8 cellular contexts compared by ENCODE assay signal in the genomic region with DNA sequence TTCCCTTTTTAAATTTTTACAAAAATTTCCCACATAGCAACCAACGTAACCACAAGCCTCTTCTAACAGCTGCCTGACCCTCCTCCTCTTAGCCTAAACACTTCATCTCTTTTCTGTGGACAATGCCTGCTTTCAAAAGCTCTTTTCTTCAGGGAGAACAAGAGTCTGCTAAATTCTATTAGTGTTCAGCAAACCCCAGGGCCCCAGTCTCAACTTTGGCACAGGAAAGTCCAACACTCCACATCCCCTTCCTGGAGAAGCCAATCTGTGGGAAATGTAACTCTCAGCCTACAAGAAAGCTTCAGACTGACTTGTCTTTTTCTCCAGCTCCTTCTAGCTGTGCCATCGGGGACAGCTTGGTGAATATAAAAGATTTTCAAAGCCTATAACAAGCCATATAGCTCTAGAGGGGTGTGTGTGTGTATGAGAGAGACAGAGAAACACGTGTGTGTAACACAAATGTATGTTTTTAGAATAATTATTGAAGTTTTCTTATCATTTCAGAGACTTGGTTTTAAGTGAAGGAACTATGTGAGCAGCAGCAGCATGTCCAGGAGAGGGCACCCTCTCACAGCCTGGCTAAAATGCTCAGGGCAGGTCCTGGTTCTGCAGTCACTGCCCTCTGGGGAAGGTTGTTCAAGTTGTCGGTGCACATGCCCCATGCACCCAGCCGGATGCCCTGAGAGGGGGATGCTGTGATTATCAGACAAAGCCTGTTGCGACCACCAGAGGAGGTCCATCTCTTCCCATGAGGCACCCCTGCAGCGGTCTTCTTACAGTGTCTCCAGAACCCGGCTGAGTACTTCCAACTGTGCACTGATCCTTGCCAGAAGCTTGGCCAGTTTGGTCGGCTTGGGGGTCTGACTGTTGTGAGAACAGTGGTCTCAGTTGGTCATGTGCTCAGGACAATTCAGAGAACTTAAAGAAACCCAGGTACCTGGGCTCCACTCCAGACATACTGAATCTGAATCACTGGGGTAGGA. TPM values are rescaled to one million over a fixed set of nuclear protein-coding genes. Genes with fewer than 3 reads are reported as not detected.
DNase-seq lines count a peak whose midpoint lies in the region; ATAC-seq and TF ChIP-seq lines count a peak whose summit lies in the region.

No MANE protein-coding gene starts in this region.

- no peak overlapping the region for H3K9ac ChIP-seq in IMR-90 (ENCODE audit: low read depth, low read length)

- no peak overlapping the region for H3K4me3 ChIP-seq in IMR-90 (ENCODE audit: insufficient read depth, low read depth, low read length)

- no peaks in the 10 kb centered on the region for H3K4me1 ChIP-seq in IMR-90 (ENCODE audit: control insufficient read depth, insufficient read depth, low read length)

- in situ Hi-C loops in IMR-90 (cut with MboI; ENCODE audit: low sequenced_read_pairs), result loop anchor here (10.0 kb wide), 1 partner anchor 299 kb away; no protein-coding TSS in a partner anchor

- ATAC-seq in CD4-positive, alpha-beta T cell (ENCODE audit: poor library complexity), result peak; percentile 63
- ATAC-seq in GM18907 (IDR thresholded peaks at IDR 0.05; ENCODE audit: unreplicated experiment), result peak; percentile 77
- ATAC-seq in IMR-90 (ENCODE audit: low read depth), result peak; percentile 96
- ATAC-seq in left colon, result peak; percentile 86
- ATAC-seq in HG02973 (IDR thresholded peaks at IDR 0.05; ENCODE audit: unreplicated experiment), result no peak

- H3K79me1 ChIP-seq in IMR-90 (ENCODE audit: low read depth in 1 of 2, low read length in 2 of 2), result no peaks in the 10 kb centered on the region

- no peak overlapping the region for H4K5ac ChIP-seq in IMR-90 (ENCODE audit: low read depth, low read length)

- H3K36me3 Mint-ChIP-seq in CD4-positive, alpha-beta T cell (ENCODE audit: low read depth), result no peaks in the 10 kb centered on the region

- no peak overlapping the region for H2AK9ac ChIP-seq in IMR-90 (replicated peaks; ENCODE audit: low read depth, low read length, poor library complexity)

- POLR2A ChIA-PET in CD4-positive, alpha-beta T cell (lab: Charles Lee), result interaction anchor here (1.4 kb wide), 1 partner anchor 232 kb away, joined by 4 read pairs; no protein-coding TSS in a partner anchor
- POLR2A ChIA-PET in IMR-90 (lab: Charles Lee; ENCODE audit: unreplicated experiment), result no interaction called here

- H2BK15ac ChIP-seq in IMR-90 (ENCODE audit: low read depth, low read length), result no peak overlapping the region

- no peaks in the 10 kb centered on the region for H3K36me3 ChIP-seq in IMR-90 (ENCODE audit: control insufficient read depth, insufficient read depth, low read length)

- H3K18ac ChIP-seq in IMR-90 (ENCODE audit: low read depth, low read length), result no peak overlapping the region

- H4K20me1 ChIP-seq in IMR-90 (ENCODE audit: insufficient read depth, low read length), result no peaks in the 10 kb centered on the region

- H3K27me3 Mint-ChIP-seq in CD4-positive, alpha-beta T cell, result no peaks in the 10 kb centered on the region

- no peak overlapping the region for H2BK5ac ChIP-seq in IMR-90 (ENCODE audit: low read depth, low read length, poor library complexity, severe bottlenecking)

- no peak overlapping the region for H4K8ac ChIP-seq in IMR-90 (ENCODE audit: low read depth in 2 of 2, low read length in 2 of 2)

- H3K4me1 Mint-ChIP-seq in CD4-positive, alpha-beta T cell (ENCODE audit: low read depth), result peaks cover 5% of the 10 kb centered on the region

- CTCF ChIA-PET in CD4-positive, alpha-beta T cell (lab: Charles Lee), result interaction anchor here (1.3 to 1.9 kb wide), 2 partner anchors 10 to 231 kb away, joined by 3 to 8 read pairs; no protein-coding TSS in a partner anchor
- CTCF ChIA-PET in IMR-90 (lab: Yijun Ruan, JAX), result interaction anchor here (0.8 to 2.0 kb wide), 6 partner anchors 9 to 554 kb away, joined by 3 to 14 read pairs (median 4); a partner anchor contains a TSS

- H3K9me1 ChIP-seq in IMR-90 (ENCODE audit: insufficient read depth, low read length), result no peaks in the 10 kb centered on the region

- peak; percentile 75 for TF ChIP-seq RAD21 in IMR-90 (IDR thresholded peaks at IDR 0.05; ENCODE audit: low read length)

- H4K91ac ChIP-seq in IMR-90 (ENCODE audit: insufficient read depth, low read depth, low read length), result no peak overlapping the region

- intact Hi-C loops in CD4-positive, alpha-beta T cell (cut with DNase I, micrococcal nuclease), result loop anchor here (1.0 to 2.0 kb wide), 3 partner anchors 231 to 307 kb away; no protein-coding TSS in a partner anchor
- intact Hi-C loops in IMR-90 (cut with micrococcal nuclease) (loop anchor here (1.0 to 5.0 kb wide), 3 partner anchors 231 to 556 kb away; a partner anchor contains a TSS), left colon (cut with DNase I, micrococcal nuclease) (no loop called here)

- BruUV-seq in IMR-90 (replicated peaks; lab: Mats Ljungman, UMichigan), result no TSS peak

- H3K23ac ChIP-seq in IMR-90 (ENCODE audit: low read depth, low read length), result no peak overlapping the region

- peak; percentile 52 for TF ChIP-seq CTCF in CD4-positive, alpha-beta T cell (IDR thresholded peaks at IDR 0.05)
- TF ChIP-seq CTCF in IMR-90 (conservative IDR thresholded peaks at IDR 0.05; ENCODE audit: low read depth, low read length), result peak; percentile 81

- H3K9me3 ChIP-seq in CD4-positive, alpha-beta T cell (ENCODE audit: control insufficient read depth, low read length), result no peaks in the 10 kb centered on the region
- no peaks in the 10 kb centered on the region for H3K9me3 ChIP-seq in IMR-90 (ENCODE audit: control insufficient read depth, insufficient read depth, low read length)

- 48% methylated on average over 3 of the region's 9 CpGs; no CpG with 5 or more reads in 1 of the 2 experiments for WGBS in IMR-90 (ENCODE audit: extremely low coverage in 2 of 2, insufficient read length in 1 of 2), 2 experiments

- H3K56ac ChIP-seq in IMR-90 (ENCODE audit: extremely low read depth, insufficient read depth, low read length), result no peak overlapping the region

- DNase-seq in CD4-positive, alpha-beta T cell, result peak; percentile 4 to 41 (median 29)
- DNase-seq in IMR-90 (peak; percentile 61), T-helper 2 cell (peak in 3 of 5 experiments; percentile 26 to 77 (median 34)), cerebellum (ENCODE audit: low spot score) (peak; percentile 38), left colon (peak; percentile 50 to 66)
- DNase-seq in stimulated activated CD8-positive, alpha-beta memory T cell treated with anti-CD3 and anti-CD28 coated beads, Interleukin-4, amount 100 ng/mL, for 48 hours, result peak; percentile 54

- H3K27me3 ChIP-seq in CD4-positive, alpha-beta T cell (ENCODE audit: control insufficient read depth, insufficient read depth, low read length), result no peaks in the 10 kb centered on the region
- H3K27me3 ChIP-seq in IMR-90 (ENCODE audit: control insufficient read depth, insufficient read depth, low read length), result peaks cover 24% of the 10 kb centered on the region

- no peak overlapping the region for H2AK5ac ChIP-seq in IMR-90 (ENCODE audit: low read depth, low read length)

- no peak overlapping the region for H3K4ac ChIP-seq in IMR-90 (ENCODE audit: low read depth, low read length)

- no peak overlapping the region for H2BK20ac ChIP-seq in IMR-90 (ENCODE audit: low read depth, low read length)

- H3K4me3 Mint-ChIP-seq in CD4-positive, alpha-beta T cell, result no peak overlapping the region

- H3K27ac Mint-ChIP-seq in CD4-positive, alpha-beta T cell, result no peak overlapping the region

- H3K9me3 Mint-ChIP-seq in CD4-positive, alpha-beta T cell, result no peaks in the 10 kb centered on the region

- no peak overlapping the region for H2AFZ ChIP-seq in IMR-90 (replicated peaks; ENCODE audit: low read length, poor library complexity)

- no peak overlapping the region for H3K14ac ChIP-seq in IMR-90 (replicated peaks; ENCODE audit: low read depth, low read length)

- no peak overlapping the region for H2BK120ac ChIP-seq in IMR-90 (ENCODE audit: low read depth, low read length)

- H3K4me2 ChIP-seq in IMR-90 (ENCODE audit: low read depth, low read length), result no peak overlapping the region

- dilution Hi-C loops in IMR-90 (cut with HindIII; ENCODE audit: low sequenced_read_pairs, unreplicated experiment), result no loop called here

- H3K27ac ChIP-seq in CD4-positive, alpha-beta T cell (ENCODE audit: low read depth, low read length), result no peak overlapping the region
- no peak overlapping the region for H3K27ac ChIP-seq in IMR-90 (ENCODE audit: insufficient read depth, low read length)

- no peak for TF ChIP-seq POLR2A in IMR-90 (IDR thresholded peaks at IDR 0.05; ENCODE audit: low read depth, low read length)

TF ChIP-seq in IMR-90, 13 proteins besides CTCF, POLR2A, EP300 and RAD21:
- TF ChIP-seq SMC3 (IDR thresholded peaks at IDR 0.05; ENCODE audit: low read depth, low read length), result peak; percentile 83
- TF ChIP-seq BHLHE40 (IDR thresholded peaks at IDR 0.05; ENCODE audit: low read depth, low read length), result no peak

RNA-seq across cellular contexts. Expression of a gene that starts 34.4 kb away (rescaled TPM):
- total RNA-seq in CD4-positive, alpha-beta T cell, result not detected
- not detected in 2 replicates for total RNA-seq in IMR-90 (2012; rRNA removed)
- polyA plus RNA-seq in IMR-90 (2012; rRNA removed), result not detected in 2 replicates
- not detected in 2 replicates for polyA plus RNA-seq in IMR-90 (2012; cell fraction: cytosol; rRNA removed)
- polyA plus RNA-seq in IMR-90 (2012; cell fraction: nucleus; rRNA removed; ENCODE audit: low replicate concordance), result not detected in 2 replicates
- not detected for total RNA-seq in cerebellum
- not detected for total RNA-seq in left colon

RNA-seq across cellular contexts. Expression of a gene that starts 51.2 kb away (rescaled TPM):
- 1 to 10 TPM; 2.7 to 2.8 TPM for total RNA-seq in CD4-positive, alpha-beta T cell
- total RNA-seq in IMR-90 (2012; rRNA removed) (not detected in 2 replicates), cerebellum (1.2 TPM), left colon (under 1 TPM; 0.06 to 0.11 TPM)
- polyA plus RNA-seq in IMR-90 (2012; rRNA removed), result not detected in 2 replicates
- not detected in 2 replicates for polyA plus RNA-seq in IMR-90 (2012; cell fraction: cytosol; rRNA removed)
- not detected in 2 replicates for polyA plus RNA-seq in IMR-90 (2012; cell fraction: nucleus; rRNA removed; ENCODE audit: low replicate concordance)

Comparison
In these comparisons a context has a peak if more than half of its experiments do, and no peak if none do; other contexts are left out.
1. intact Hi-C loops: an anchor here in CD4-positive, alpha-beta T cell (1.0 to 2.0 kb wide) and IMR-90 (1.0 to 5.0 kb wide); none called in left colon.